In the genomic region with DNA sequence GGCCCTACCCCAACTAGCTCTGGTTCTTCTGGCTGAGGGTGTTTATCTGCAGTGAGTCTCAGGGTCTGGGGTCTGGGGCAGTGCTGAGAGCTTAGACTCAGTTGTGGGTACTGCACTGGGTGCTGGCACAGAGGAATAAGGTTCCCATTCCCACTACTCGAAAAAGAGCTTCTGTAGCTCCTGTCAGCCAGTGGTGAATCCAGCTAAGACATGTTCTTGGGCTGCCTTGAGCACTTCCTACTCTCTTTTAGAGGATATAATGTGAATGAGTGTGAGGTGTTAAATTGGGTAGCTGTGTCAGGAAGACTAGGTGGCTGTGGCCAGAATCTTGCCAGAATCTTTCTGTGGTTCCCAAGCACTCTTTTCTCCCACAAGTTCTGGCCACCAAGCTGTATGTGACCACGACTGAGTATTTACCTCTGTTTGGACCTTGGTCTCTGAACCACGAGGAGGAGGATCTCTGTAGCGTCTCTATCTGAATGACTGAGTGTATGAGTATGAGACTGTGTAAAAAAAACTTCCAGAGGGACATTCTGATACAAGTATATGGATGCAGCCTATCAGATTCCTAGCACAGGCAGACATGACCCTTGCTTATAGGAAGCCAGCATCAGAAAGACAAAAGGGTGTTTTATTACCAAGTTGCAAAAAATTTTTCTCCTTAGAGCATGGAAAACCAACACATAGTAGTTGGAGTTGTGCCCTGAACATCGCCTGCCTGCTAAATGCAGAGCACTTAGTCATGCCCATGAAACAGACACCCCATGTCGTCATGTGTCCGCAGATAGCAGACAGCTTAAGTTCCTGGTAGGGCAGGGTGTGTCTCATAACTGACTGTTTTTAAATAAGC, we compare ENCODE assay signal across 8 cellular contexts. TPM values are rescaled to one million over a fixed set of nuclear protein-coding genes. Genes with fewer than 3 reads are reported as not detected.
DNase-seq lines count a peak whose midpoint lies in the region; ATAC-seq and TF ChIP-seq lines count a peak whose summit lies in the region.

No MANE protein-coding gene starts in this region.

- no peaks in the 10 kb centered on the region for H3K27me3 ChIP-seq in SK-N-SH (ENCODE audit: insufficient read depth)

- peaks cover 37% of the 10 kb centered on the region for H3K79me2 ChIP-seq in SK-N-SH (ENCODE audit: insufficient read depth)

- H3K9me3 ChIP-seq in SK-N-SH, result no peaks in the 10 kb centered on the region

- TF ChIP-seq RAD21 in SK-N-SH (IDR thresholded peaks at IDR 0.05; ENCODE audit: low read length), result no peak

- H3K9me3 Mint-ChIP-seq in activated naive CD8-positive, alpha-beta T cell treated with anti-CD3 and anti-CD28 coated beads, Interleukin-2, amount 50 U/mL, for 24 hours, result no peaks in the 10 kb centered on the region

- peak overlapping the region; percentile 34 to 81 for H3K27ac ChIP-seq in SK-N-SH (ENCODE audit: low read depth in 2 of 2, low read length in 1 of 2)

- ATAC-seq in GM18867 (IDR thresholded peaks at IDR 0.05; ENCODE audit: unreplicated experiment) (no peak), HG03108 (IDR thresholded peaks at IDR 0.05; ENCODE audit: unreplicated experiment) (no peak)
- ATAC-seq in activated naive CD8-positive, alpha-beta T cell treated with anti-CD3 and anti-CD28 coated beads, Interleukin-2, amount 50 U/mL, for 24 hours, result no peak

- H3K4me2 ChIP-seq in SK-N-SH, result peak overlapping the region; percentile 71

- no peaks in the 10 kb centered on the region for H3K27me3 Mint-ChIP-seq in activated naive CD8-positive, alpha-beta T cell treated with anti-CD3 and anti-CD28 coated beads, Interleukin-2, amount 50 U/mL, for 24 hours

- POLR2A ChIA-PET in SK-N-SH (lab: Yijun Ruan, JAX), result no interaction called here

- WGBS in SK-N-SH (ENCODE audit: low lambda C conversion rate), result 20% methylated on average over 7 of the region's 7 CpGs

- peaks cover 13% of the 10 kb centered on the region for H3K36me3 Mint-ChIP-seq in activated naive CD8-positive, alpha-beta T cell treated with anti-CD3 and anti-CD28 coated beads, Interleukin-2, amount 50 U/mL, for 24 hours (ENCODE audit: low read depth)

- H3K4me3 ChIP-seq in SK-N-SH (ENCODE audit: low read depth in 2 of 2, low read length in 1 of 2), result peak overlapping the region in 1 of 2 experiments; percentile 40; a peak in 2 of 4 replicates

- peaks cover 20% of the 10 kb centered on the region for H3K4me1 Mint-ChIP-seq in activated naive CD8-positive, alpha-beta T cell treated with anti-CD3 and anti-CD28 coated beads, Interleukin-2, amount 50 U/mL, for 24 hours

- no peak overlapping the region for H3K27ac Mint-ChIP-seq in activated naive CD8-positive, alpha-beta T cell treated with anti-CD3 and anti-CD28 coated beads, Interleukin-2, amount 50 U/mL, for 24 hours

- H3K36me3 ChIP-seq in SK-N-SH (replicated peaks in 1 of 2; ENCODE audit: control insufficient read depth in 1 of 2, insufficient read depth in 2 of 2, low read length in 1 of 2), result no peaks in the 10 kb centered on the region

- no peak for TF ChIP-seq CTCF in SK-N-SH (IDR thresholded peaks at IDR 0.05)

- H2AFZ ChIP-seq in SK-N-SH (ENCODE audit: low read depth), result peak overlapping the region; percentile 55

- peaks cover 32% of the 10 kb centered on the region for H3F3A ChIP-seq in SK-N-SH (replicated peaks; ENCODE audit: insufficient read depth)

- H3K9me2 ChIP-seq in SK-N-SH, result no peaks in the 10 kb centered on the region

- H4K20me1 ChIP-seq in SK-N-SH (ENCODE audit: insufficient read depth), result no peaks in the 10 kb centered on the region

- peaks cover 4 to 10% of the 10 kb centered on the region in 2 experiments; a peak in 2 of 4 replicates for H3K4me1 ChIP-seq in SK-N-SH (ENCODE audit: control insufficient read depth in 1 of 2, insufficient read depth in 2 of 2, low read depth in 1 of 2, low read length in 1 of 2)

- no peak overlapping the region for H3K4me3 Mint-ChIP-seq in activated naive CD8-positive, alpha-beta T cell treated with anti-CD3 and anti-CD28 coated beads, Interleukin-2, amount 50 U/mL, for 24 hours

- CTCF ChIA-PET in SK-N-SH (lab: Yijun Ruan, JAX), result no interaction called here

- H3K9ac ChIP-seq in SK-N-SH, result peak overlapping the region; percentile 50; the same call in 1 of the 2 replicates

- TF ChIP-seq EP300 in SK-N-SH (IDR thresholded peaks at IDR 0.05; ENCODE audit: borderline replicate concordance in 1 of 2, low read depth in 1 of 2, low read length in 1 of 2), result peak in 1 of 2 experiments; percentile 34; a peak in 1 of 4 replicates

- peak; percentile 92 for DNase-seq in GM04504 (ENCODE audit: low read depth)
- DNase-seq in SK-N-SH, result no peak
- DNase-seq in fibroblast of the conjunctiva (ENCODE audit: low read depth), result peak; percentile 97
- DNase-seq in pulmonary artery endothelial cell (ENCODE audit: low read depth, low spot score), result peak; percentile 47
- no peak for DNase-seq in NCI-H187 treated with DMSO at 0.1 percent for 48 hours (lab: John Stamatoyannopoulos, UW)
- DNase-seq in activated naive CD8-positive, alpha-beta T cell treated with anti-CD3 and anti-CD28 coated beads, Interleukin-2, amount 50 U/mL, for 24 hours, result no peak

TF ChIP-seq in SK-N-SH, 30 proteins besides CTCF, POLR2A, EP300 and RAD21 (continues in another document):
- TF ChIP-seq MXI1 (IDR thresholded peaks at IDR 0.05; ENCODE audit: low read depth, low read length) (no peak), SIN3A (IDR thresholded peaks at IDR 0.05; ENCODE audit: borderline replicate concordance, low read depth, low read length) (no peak), NRF1 (IDR thresholded peaks at IDR 0.05; ENCODE audit: low read depth, low read length) (no peak), CHD2 (IDR thresholded peaks at IDR 0.05; ENCODE audit: low read length, partially characterized antibody) (no peak), YY1 (IDR thresholded peaks at IDR 0.05; ENCODE audit: low read depth) (no peak), ELF1 (IDR thresholded peaks at IDR 0.05) (no peak), GABPA (IDR thresholded peaks at IDR 0.05; ENCODE audit: low read depth) (no peak), TEAD4 (IDR thresholded peaks at IDR 0.05; ENCODE audit: borderline replicate concordance, insufficient read depth) (no peak), JUND (IDR thresholded peaks at IDR 0.05) (peak; percentile 51)
- TF ChIP-seq, protein P1, sequence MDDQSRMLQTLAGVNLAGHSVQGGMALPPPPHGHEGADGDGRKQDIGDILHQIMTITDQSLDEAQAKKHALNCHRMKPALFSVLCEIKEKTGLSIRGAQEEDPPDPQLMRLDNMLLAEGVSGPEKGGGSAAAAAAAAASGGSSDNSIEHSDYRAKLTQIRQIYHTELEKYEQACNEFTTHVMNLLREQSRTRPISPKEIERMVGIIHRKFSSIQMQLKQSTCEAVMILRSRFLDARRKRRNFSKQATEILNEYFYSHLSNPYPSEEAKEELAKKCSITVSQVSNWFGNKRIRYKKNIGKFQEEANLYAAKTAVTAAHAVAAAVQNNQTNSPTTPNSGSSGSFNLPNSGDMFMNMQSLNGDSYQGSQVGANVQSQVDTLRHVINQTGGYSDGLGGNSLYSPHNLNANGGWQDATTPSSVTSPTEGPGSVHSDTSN (IDR thresholded peaks at IDR 0.05), result peak; percentile 28; the same call in 1 of the 2 replicates
- TF ChIP-seq, protein P2, sequence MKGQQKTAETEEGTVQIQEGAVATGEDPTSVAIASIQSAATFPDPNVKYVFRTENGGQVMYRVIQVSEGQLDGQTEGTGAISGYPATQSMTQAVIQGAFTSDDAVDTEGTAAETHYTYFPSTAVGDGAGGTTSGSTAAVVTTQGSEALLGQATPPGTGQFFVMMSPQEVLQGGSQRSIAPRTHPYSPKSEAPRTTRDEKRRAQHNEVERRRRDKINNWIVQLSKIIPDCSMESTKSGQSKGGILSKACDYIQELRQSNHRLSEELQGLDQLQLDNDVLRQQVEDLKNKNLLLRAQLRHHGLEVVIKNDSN (IDR thresholded peaks at IDR 0.05; ENCODE audit: borderline replicate concordance, low read depth), result no peak
- TF ChIP-seq, protein P3, sequence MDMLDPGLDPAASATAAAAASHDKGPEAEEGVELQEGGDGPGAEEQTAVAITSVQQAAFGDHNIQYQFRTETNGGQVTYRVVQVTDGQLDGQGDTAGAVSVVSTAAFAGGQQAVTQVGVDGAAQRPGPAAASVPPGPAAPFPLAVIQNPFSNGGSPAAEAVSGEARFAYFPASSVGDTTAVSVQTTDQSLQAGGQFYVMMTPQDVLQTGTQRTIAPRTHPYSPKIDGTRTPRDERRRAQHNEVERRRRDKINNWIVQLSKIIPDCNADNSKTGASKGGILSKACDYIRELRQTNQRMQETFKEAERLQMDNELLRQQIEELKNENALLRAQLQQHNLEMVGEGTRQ (IDR thresholded peaks at IDR 0.05; ENCODE audit: borderline replicate concordance, low read depth, low read length), result no peak
- TF ChIP-seq, protein P4, sequence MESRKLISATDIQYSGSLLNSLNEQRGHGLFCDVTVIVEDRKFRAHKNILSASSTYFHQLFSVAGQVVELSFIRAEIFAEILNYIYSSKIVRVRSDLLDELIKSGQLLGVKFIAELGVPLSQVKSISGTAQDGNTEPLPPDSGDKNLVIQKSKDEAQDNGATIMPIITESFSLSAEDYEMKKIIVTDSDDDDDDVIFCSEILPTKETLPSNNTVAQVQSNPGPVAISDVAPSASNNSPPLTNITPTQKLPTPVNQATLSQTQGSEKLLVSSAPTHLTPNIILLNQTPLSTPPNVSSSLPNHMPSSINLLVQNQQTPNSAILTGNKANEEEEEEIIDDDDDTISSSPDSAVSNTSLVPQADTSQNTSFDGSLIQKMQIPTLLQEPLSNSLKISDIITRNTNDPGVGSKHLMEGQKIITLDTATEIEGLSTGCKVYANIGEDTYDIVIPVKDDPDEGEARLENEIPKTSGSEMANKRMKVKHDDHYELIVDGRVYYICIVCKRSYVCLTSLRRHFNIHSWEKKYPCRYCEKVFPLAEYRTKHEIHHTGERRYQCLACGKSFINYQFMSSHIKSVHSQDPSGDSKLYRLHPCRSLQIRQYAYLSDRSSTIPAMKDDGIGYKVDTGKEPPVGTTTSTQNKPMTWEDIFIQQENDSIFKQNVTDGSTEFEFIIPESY (IDR thresholded peaks at IDR 0.05; ENCODE audit: borderline replicate concordance, low read depth), result no peak

RNA-seq across cellular contexts. Expression of a gene that starts 30.6 kb away (rescaled TPM):
- polyA plus RNA-seq in SK-N-SH (2012; rRNA removed), result 50.2 and 54.4 TPM in 2 replicates
- polyA plus RNA-seq in SK-N-SH (2012; cell fraction: cytosol; rRNA removed), result 32.6 and 48.4 TPM in 2 replicates
- 33.9 and 54.3 TPM in 2 replicates for polyA plus RNA-seq in SK-N-SH (2012; cell fraction: nucleus; rRNA removed)
- 34.6 and 49.6 TPM in 2 replicates for total RNA-seq in pulmonary artery endothelial cell

RNA-seq across cellular contexts. Expression of a gene that starts 53.6 kb away (rescaled TPM):
- polyA plus RNA-seq in SK-N-SH (2012; rRNA removed), result 0.07 and 0.08 TPM in 2 replicates
- 0.04 and 0.13 TPM in 2 replicates for polyA plus RNA-seq in SK-N-SH (2012; cell fraction: cytosol; rRNA removed)
- 0.23 and 0.25 TPM in 2 replicates for polyA plus RNA-seq in SK-N-SH (2012; cell fraction: nucleus; rRNA removed)
- under 0.01 TPM in 2 replicates for total RNA-seq in pulmonary artery endothelial cell

Comparison
In these comparisons a context has a peak if more than half of its experiments do, and no peak if none do; other contexts are left out.
1. DNase-seq: peak in GM04504 (single experiment), fibroblast of the conjunctiva (single experiment) and pulmonary artery endothelial cell (single experiment); none in SK-N-SH (single experiment), NCI-H187 treated with DMSO at 0.1 percent for 48 hours (single experiment) and activated naive CD8-positive, alpha-beta T cell treated with anti-CD3 and anti-CD28 coated beads, Interleukin-2, amount 50 U/mL, for 24 hours (single experiment).